In the genomic region with DNA sequence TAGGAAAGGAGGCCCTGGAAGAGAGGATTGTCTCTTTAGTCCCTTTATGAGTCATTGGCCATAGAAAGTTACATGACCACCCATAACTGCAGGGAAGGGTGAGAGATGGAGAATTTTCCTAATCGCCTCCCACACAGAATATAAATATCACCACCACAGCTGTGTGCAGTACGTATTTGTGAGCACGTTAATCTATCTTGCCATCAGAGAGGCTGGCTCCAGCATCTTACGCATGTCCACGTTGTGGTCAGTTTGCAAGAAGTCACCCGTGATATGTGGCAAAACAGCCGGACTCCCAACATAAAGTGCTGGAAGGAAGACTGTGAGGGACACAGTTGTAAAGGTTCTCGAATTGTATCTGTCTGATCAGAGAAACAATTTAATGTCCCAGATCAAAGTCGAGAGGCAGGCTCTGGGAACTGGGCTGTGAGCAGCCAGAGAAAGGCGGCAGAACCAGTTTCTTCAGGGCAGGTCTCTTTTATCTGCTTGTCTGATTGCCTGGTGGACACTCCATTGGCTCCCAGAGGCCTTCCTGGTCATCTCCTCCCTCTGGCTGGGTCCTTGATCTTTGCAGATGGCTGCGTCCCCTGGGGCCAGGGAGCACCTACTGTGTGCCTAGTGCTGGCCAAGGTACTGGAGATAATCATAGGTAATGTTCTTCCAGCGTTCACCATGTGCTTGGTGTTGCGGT, we compare ENCODE assay signal across 1 cellular context.
TF ChIP-seq lines count a peak whose summit lies in the region.

No MANE protein-coding gene starts in this region.

TF ChIP-seq in WTC11, 78 proteins besides CTCF, POLR2A, EP300 and RAD21 (continued from another document):
- TF ChIP-seq, protein P1, sequence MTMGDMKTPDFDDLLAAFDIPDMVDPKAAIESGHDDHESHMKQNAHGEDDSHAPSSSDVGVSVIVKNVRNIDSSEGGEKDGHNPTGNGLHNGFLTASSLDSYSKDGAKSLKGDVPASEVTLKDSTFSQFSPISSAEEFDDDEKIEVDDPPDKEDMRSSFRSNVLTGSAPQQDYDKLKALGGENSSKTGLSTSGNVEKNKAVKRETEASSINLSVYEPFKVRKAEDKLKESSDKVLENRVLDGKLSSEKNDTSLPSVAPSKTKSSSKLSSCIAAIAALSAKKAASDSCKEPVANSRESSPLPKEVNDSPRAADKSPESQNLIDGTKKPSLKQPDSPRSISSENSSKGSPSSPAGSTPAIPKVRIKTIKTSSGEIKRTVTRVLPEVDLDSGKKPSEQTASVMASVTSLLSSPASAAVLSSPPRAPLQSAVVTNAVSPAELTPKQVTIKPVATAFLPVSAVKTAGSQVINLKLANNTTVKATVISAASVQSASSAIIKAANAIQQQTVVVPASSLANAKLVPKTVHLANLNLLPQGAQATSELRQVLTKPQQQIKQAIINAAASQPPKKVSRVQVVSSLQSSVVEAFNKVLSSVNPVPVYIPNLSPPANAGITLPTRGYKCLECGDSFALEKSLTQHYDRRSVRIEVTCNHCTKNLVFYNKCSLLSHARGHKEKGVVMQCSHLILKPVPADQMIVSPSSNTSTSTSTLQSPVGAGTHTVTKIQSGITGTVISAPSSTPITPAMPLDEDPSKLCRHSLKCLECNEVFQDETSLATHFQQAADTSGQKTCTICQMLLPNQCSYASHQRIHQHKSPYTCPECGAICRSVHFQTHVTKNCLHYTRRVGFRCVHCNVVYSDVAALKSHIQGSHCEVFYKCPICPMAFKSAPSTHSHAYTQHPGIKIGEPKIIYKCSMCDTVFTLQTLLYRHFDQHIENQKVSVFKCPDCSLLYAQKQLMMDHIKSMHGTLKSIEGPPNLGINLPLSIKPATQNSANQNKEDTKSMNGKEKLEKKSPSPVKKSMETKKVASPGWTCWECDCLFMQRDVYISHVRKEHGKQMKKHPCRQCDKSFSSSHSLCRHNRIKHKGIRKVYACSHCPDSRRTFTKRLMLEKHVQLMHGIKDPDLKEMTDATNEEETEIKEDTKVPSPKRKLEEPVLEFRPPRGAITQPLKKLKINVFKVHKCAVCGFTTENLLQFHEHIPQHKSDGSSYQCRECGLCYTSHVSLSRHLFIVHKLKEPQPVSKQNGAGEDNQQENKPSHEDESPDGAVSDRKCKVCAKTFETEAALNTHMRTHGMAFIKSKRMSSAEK (CRISPR knock-in tag; IDR thresholded peaks at IDR 0.05; ENCODE audit: borderline replicate concordance): no peak
- TF ChIP-seq, protein P2, sequence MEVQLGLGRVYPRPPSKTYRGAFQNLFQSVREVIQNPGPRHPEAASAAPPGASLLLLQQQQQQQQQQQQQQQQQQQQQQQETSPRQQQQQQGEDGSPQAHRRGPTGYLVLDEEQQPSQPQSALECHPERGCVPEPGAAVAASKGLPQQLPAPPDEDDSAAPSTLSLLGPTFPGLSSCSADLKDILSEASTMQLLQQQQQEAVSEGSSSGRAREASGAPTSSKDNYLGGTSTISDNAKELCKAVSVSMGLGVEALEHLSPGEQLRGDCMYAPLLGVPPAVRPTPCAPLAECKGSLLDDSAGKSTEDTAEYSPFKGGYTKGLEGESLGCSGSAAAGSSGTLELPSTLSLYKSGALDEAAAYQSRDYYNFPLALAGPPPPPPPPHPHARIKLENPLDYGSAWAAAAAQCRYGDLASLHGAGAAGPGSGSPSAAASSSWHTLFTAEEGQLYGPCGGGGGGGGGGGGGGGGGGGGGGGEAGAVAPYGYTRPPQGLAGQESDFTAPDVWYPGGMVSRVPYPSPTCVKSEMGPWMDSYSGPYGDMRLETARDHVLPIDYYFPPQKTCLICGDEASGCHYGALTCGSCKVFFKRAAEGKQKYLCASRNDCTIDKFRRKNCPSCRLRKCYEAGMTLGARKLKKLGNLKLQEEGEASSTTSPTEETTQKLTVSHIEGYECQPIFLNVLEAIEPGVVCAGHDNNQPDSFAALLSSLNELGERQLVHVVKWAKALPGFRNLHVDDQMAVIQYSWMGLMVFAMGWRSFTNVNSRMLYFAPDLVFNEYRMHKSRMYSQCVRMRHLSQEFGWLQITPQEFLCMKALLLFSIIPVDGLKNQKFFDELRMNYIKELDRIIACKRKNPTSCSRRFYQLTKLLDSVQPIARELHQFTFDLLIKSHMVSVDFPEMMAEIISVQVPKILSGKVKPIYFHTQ (CRISPR knock-in tag; IDR thresholded peaks at IDR 0.05): no peak
TF ChIP-seq in WTC11: peak in this region for 0.
